In the genomic region with DNA sequence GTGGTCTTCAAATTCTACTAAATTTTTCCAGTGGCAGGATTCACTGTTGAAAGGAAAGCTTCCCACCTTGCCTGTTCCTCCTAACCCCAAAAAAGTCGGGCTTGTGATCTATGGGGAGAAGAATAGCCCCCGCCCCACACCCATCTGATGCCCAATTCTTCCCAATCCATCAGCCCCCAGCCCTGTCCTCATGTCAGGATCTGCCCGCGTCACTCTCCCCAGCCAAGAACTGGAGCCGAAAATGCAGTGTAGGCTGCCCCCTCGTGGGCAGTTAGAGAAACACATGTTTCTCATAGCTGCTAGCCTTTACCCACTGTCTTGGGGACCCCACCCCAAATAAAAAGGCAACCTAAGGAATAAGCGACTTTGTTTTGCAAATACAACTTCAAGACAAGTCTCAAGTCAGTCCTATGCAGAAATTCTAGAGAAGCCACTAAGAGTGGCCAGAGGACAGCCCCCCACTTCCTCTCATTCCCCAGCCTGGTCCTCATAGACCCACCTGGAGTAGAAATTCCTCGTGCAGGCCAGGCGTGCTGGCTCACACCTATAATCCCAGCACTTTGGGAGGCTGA, we compare ENCODE assay signal across 9 cellular contexts. TPM values are rescaled to one million over a fixed set of nuclear protein-coding genes. Genes with fewer than 3 reads are reported as not detected.
DNase-seq lines count a peak whose midpoint lies in the region; ATAC-seq and TF ChIP-seq lines count a peak whose summit lies in the region.
"Had no signal": no experiment of that assay in that cellular context is flagged by ENCODE, and none has a peak within 500 bp of the region (broad histone marks: within the 10 kb centered on the region; RNA-seq: fewer than 3 reads in every experiment).

No MANE protein-coding gene starts in this region.

- H3K4ac ChIP-seq in mesenchymal stem cell (ENCODE audit: low read depth in 1 of 2, low read length in 2 of 2): no peak overlapping the region

- H3K9me3 ChIP-seq in effector memory CD4-positive, alpha-beta T cell (ENCODE audit: control insufficient read depth, low read length): no peaks in the 10 kb centered on the region
- H3K9me3 ChIP-seq in mesenchymal stem cell (ENCODE audit: control insufficient read depth, low read length) (no peaks in the 10 kb centered on the region), thyroid gland (no peaks in the 10 kb centered on the region)

- H3K4me1 ChIP-seq in effector memory CD4-positive, alpha-beta T cell (ENCODE audit: control insufficient read depth, insufficient read depth, low read length, poor library complexity, severe bottlenecking): peaks cover 20% of the 10 kb centered on the region
- H3K4me1 ChIP-seq in mesenchymal stem cell (ENCODE audit: control insufficient read depth, insufficient read depth, low read depth, low read length) (peaks cover 9% of the 10 kb centered on the region), thyroid gland (peaks cover 0 to 8% of the 10 kb centered on the region in 2 donors)

- no peaks in the 10 kb centered on the region for H3K36me3 Mint-ChIP-seq in activated CD4-positive, alpha-beta T cell treated with anti-CD3 and anti-CD28 coated beads for 36 hours (ENCODE audit: low read depth)

- no peak overlapping the region for H3K27ac Mint-ChIP-seq in activated CD4-positive, alpha-beta T cell treated with anti-CD3 and anti-CD28 coated beads for 36 hours

- no peaks in the 10 kb centered on the region for H3K27me3 ChIP-seq in effector memory CD4-positive, alpha-beta T cell (replicated peaks; ENCODE audit: control insufficient read depth, insufficient read depth, low read length, poor library complexity, severe bottlenecking)
- H3K27me3 ChIP-seq in mesenchymal stem cell (ENCODE audit: control insufficient read depth in 1 of 2, insufficient read depth in 1 of 2, low read length in 2 of 2): peaks cover 24 to 32% of the 10 kb centered on the region in 2 experiments
- no peaks in the 10 kb centered on the region for H3K27me3 ChIP-seq in thyroid gland

- ATAC-seq in activated CD4-positive, alpha-beta T cell treated with anti-CD3 and anti-CD28 coated beads for 36 hours: peak; percentile 45
- ATAC-seq in HG03097 (IDR thresholded peaks at IDR 0.05; ENCODE audit: low FRiP score, unreplicated experiment): no peak

- H2AFZ ChIP-seq in mesenchymal stem cell (ENCODE audit: low read depth, low read length): no peak overlapping the region

- H3K4me1 Mint-ChIP-seq in activated CD4-positive, alpha-beta T cell treated with anti-CD3 and anti-CD28 coated beads for 36 hours: peaks cover 20% of the 10 kb centered on the region

- intact Hi-C loops in activated CD4-positive, alpha-beta T cell treated with anti-CD3 and anti-CD28 coated beads for 36 hours (cut with DNase I, micrococcal nuclease): loop anchor here (1.0 to 5.0 kb wide), 3 partner anchors 134 to 397 kb away; no protein-coding TSS in a partner anchor
- intact Hi-C loops in thyroid gland (cut with DNase I): loop anchor here (2.0 kb wide), 2 partner anchors 72 to 134 kb away; partner anchors contain the start of gene EDC3

- H3K27ac ChIP-seq in effector memory CD4-positive, alpha-beta T cell (ENCODE audit: insufficient read depth, low read length, poor library complexity, severe bottlenecking): no peak overlapping the region
- H3K27ac ChIP-seq in mesenchymal stem cell (ENCODE audit: low read length, poor library complexity, severe bottlenecking): no peak overlapping the region
- H3K27ac ChIP-seq in thyroid gland: no peak overlapping the region

- H3K9me3 Mint-ChIP-seq in activated CD4-positive, alpha-beta T cell treated with anti-CD3 and anti-CD28 coated beads for 36 hours (ENCODE audit: low read depth): no peaks in the 10 kb centered on the region

- no peaks in the 10 kb centered on the region for H3K36me3 ChIP-seq in effector memory CD4-positive, alpha-beta T cell (ENCODE audit: control insufficient read depth, insufficient read depth, low read length)
- no peaks in the 10 kb centered on the region for H3K36me3 ChIP-seq in mesenchymal stem cell (ENCODE audit: control insufficient read depth in 1 of 2, insufficient read depth in 2 of 2, low read depth in 1 of 2, low read length in 2 of 2)
- no peaks in the 10 kb centered on the region for H3K36me3 ChIP-seq in thyroid gland

- H3K79me1 ChIP-seq in mesenchymal stem cell (replicated peaks; ENCODE audit: low read length, poor library complexity, severe bottlenecking): no peaks in the 10 kb centered on the region

- no peak overlapping the region for H2BK15ac ChIP-seq in mesenchymal stem cell (ENCODE audit: low read depth, poor library complexity, severe bottlenecking)

- no peak overlapping the region for H2BK5ac ChIP-seq in mesenchymal stem cell (ENCODE audit: low read depth, low read length, poor library complexity, severe bottlenecking)

- no peak overlapping the region for H3K23ac ChIP-seq in mesenchymal stem cell (ENCODE audit: low read length in 2 of 2)

- no peak overlapping the region for H4K91ac ChIP-seq in mesenchymal stem cell (ENCODE audit: low read length)

- no peak overlapping the region for H4K8ac ChIP-seq in mesenchymal stem cell (ENCODE audit: low read length)

- H3K4me2 ChIP-seq in mesenchymal stem cell (ENCODE audit: low read length, poor library complexity, severe bottlenecking): no peak overlapping the region

- H3K27me3 Mint-ChIP-seq in activated CD4-positive, alpha-beta T cell treated with anti-CD3 and anti-CD28 coated beads for 36 hours: peaks cover 2% of the 10 kb centered on the region

- CTCF ChIA-PET in AG04449 (lab: Yijun Ruan, JAX): interaction anchor here (0.7 to 33.5 kb wide), 63 partner anchors 10 to 440 kb away, joined by 3 to 1672 read pairs (median 5); partner anchors contain the start of genes ARID3B, CLK3, CPLX3 and CSK
- CTCF ChIA-PET in activated CD4-positive, alpha-beta T cell treated with anti-CD3 and anti-CD28 coated beads for 36 hours (lab: Charles Lee): interaction anchor here (0.5 to 20.2 kb wide), 45 partner anchors 10 to 906 kb away, joined by 3 to 743 read pairs (median 4); partner anchors contain the start of genes CSK, CYP1A1, FAM219B and ULK3

- WGBS in mesenchymal stem cell: 4% methylated on average over 9 of the region's 9 CpGs
- WGBS in thyroid gland, 2 donors: 1 to 4% methylated on average over 9 of the region's 9 CpGs

- no peak overlapping the region for H2AK5ac ChIP-seq in mesenchymal stem cell (ENCODE audit: low read length, severe bottlenecking)

- H3K9ac ChIP-seq in mesenchymal stem cell (ENCODE audit: low read length): peak overlapping the region; percentile 62

- no peak overlapping the region for H2BK120ac ChIP-seq in mesenchymal stem cell (ENCODE audit: low read depth, low read length)

- no peak overlapping the region for H2BK12ac ChIP-seq in mesenchymal stem cell (ENCODE audit: low read length in 2 of 2)

- no peak for TF ChIP-seq POLR2A in thyroid gland (IDR thresholded peaks at IDR 0.05)

- DNase-seq in AG04449 (ENCODE audit: low read depth, low spot score) (no peak), NCI-H2171 (lab: John Stamatoyannopoulos, UW) (peak; percentile 25), mesenchymal stem cell (peak; percentile 67), thyroid gland (peak; percentile 67 to 74)
- peak; percentile 83 for DNase-seq in activated CD4-positive, alpha-beta T cell treated with anti-CD3 and anti-CD28 coated beads for 36 hours
- peak in 2 of 3 donors; percentile 48 to 59 for DNase-seq in effector memory CD4-positive, alpha-beta T cell

- H3K18ac ChIP-seq in mesenchymal stem cell (ENCODE audit: low read depth in 1 of 2, low read length in 2 of 2): no peak overlapping the region

- POLR2A ChIA-PET in AG04449 (lab: Yijun Ruan, JAX): interaction anchor here (1.0 kb wide), 2 partner anchors 134 to 138 kb away, joined by 3 to 7 read pairs; no protein-coding TSS in a partner anchor
- POLR2A ChIA-PET in activated CD4-positive, alpha-beta T cell treated with anti-CD3 and anti-CD28 coated beads for 36 hours (lab: Charles Lee): interaction anchor here (0.6 to 1.1 kb wide), 3 partner anchors 20 to 135 kb away, joined by 3 to 4 read pairs (median 3); no protein-coding TSS in a partner anchor

- TF ChIP-seq CTCF in AG04449 (IDR thresholded peaks at IDR 0.05; ENCODE audit: insufficient read depth, low read length, missing control alignments): peak; percentile 75
- peak; percentile 78 for TF ChIP-seq CTCF in GM12872 (IDR thresholded peaks at IDR 0.05; ENCODE audit: insufficient read depth, low read depth, low read length)
- peak; percentile 42 to 87 (median 76) for TF ChIP-seq CTCF in thyroid gland (IDR thresholded peaks at IDR 0.05)

- H3K4me3 Mint-ChIP-seq in activated CD4-positive, alpha-beta T cell treated with anti-CD3 and anti-CD28 coated beads for 36 hours: no peak overlapping the region

- H3K4me3 ChIP-seq in AG04449 (ENCODE audit: low read depth, low read length) (peak overlapping the region; percentile 25), mesenchymal stem cell (ENCODE audit: insufficient read depth in 1 of 2, low read depth in 1 of 2, low read length in 2 of 2) (peak overlapping the region in 1 of 2 experiments; percentile 54), thyroid gland (replicated peaks in 1 of 3) (no peak overlapping the region)
- H3K4me3 ChIP-seq in effector memory CD4-positive, alpha-beta T cell (ENCODE audit: insufficient read depth, low read depth, low read length, poor library complexity, severe bottlenecking): no peak overlapping the region

- H3K14ac ChIP-seq in mesenchymal stem cell (ENCODE audit: low read length in 2 of 2): no peak overlapping the region

RNA-seq across cellular contexts. Expression of gene CSK, which starts 13.0 kb away (rescaled TPM):
- 100 to 1,000 TPM; 229 to 272 TPM for total RNA-seq in activated CD4-positive, alpha-beta T cell treated with anti-CD3 and anti-CD28 coated beads for 36 hours
- polyA plus RNA-seq in mesenchymal stem cell (2013, experiment 1 of 2): 35.8 TPM
- 38.5 TPM for polyA plus RNA-seq in mesenchymal stem cell (2013, experiment 2 of 2)
- 10 to 100 TPM; 18.2 to 24.3 (median 20.3) TPM for total RNA-seq in thyroid gland

RNA-seq across cellular contexts. Expression of gene CYP1A2, which starts 20.2 kb away (rescaled TPM):
- total RNA-seq in activated CD4-positive, alpha-beta T cell treated with anti-CD3 and anti-CD28 coated beads for 36 hours: not detected
- not detected for polyA plus RNA-seq in mesenchymal stem cell (2013, experiment 1 of 2)
- polyA plus RNA-seq in mesenchymal stem cell (2013, experiment 2 of 2): not detected
- total RNA-seq in thyroid gland: 1 to 10 TPM; 1.3 to 9.9 (median 2.9) TPM
- total RNA-seq: mononuclear cell had no signal

RNA-seq across cellular contexts. Expression of gene CYP1A1, which starts 43.5 kb away (rescaled TPM):
- 1 to 10 TPM; 2.0 to 2.2 TPM for total RNA-seq in activated CD4-positive, alpha-beta T cell treated with anti-CD3 and anti-CD28 coated beads for 36 hours
- polyA plus RNA-seq in mesenchymal stem cell (2013, experiment 1 of 2): 0.11 TPM
- 0.15 TPM for polyA plus RNA-seq in mesenchymal stem cell (2013, experiment 2 of 2)
- total RNA-seq in thyroid gland: under 1 TPM in 2 of 4 donors, not detected in 2; 0.54 to 0.78 TPM
- total RNA-seq: mononuclear cell had no signal

RNA-seq across cellular contexts. Expression of gene LMAN1L, which starts 43.8 kb away (rescaled TPM):
- total RNA-seq in activated CD4-positive, alpha-beta T cell treated with anti-CD3 and anti-CD28 coated beads for 36 hours: under 1 TPM in 1 of 2 experiments, not detected in 1; 0.25 TPM
- not detected for polyA plus RNA-seq in mesenchymal stem cell (2013, experiment 1 of 2)
- not detected for polyA plus RNA-seq in mesenchymal stem cell (2013, experiment 2 of 2)
- total RNA-seq in thyroid gland: 1 to 10 TPM in 1 of 4 donors, not detected in 3; 3.5 TPM

RNA-seq across cellular contexts. Expression of gene CPLX3, which starts 57.6 kb away (rescaled TPM):
- total RNA-seq in activated CD4-positive, alpha-beta T cell treated with anti-CD3 and anti-CD28 coated beads for 36 hours: under 1 TPM in 1 of 2 experiments, not detected in 1; 0.11 TPM
- polyA plus RNA-seq in mesenchymal stem cell (2013, experiment 1 of 2): not detected
- polyA plus RNA-seq in mesenchymal stem cell (2013, experiment 2 of 2): not detected
- total RNA-seq in thyroid gland: not detected
- total RNA-seq: mononuclear cell had no signal

Comparison
In these comparisons a context has a peak if more than half of its experiments do, and no peak if none do; other contexts are left out.
1. RNA of gene CSK, which starts 13.0 kb away (total RNA-seq): 229 to 272 TPM in activated CD4-positive, alpha-beta T cell treated with anti-CD3 and anti-CD28 coated beads for 36 hours; 18.2 to 24.3 TPM in thyroid gland; every median in the first group is over 4 times any median in the second.
2. Peak in every context shown above with its lines, with median percentiles within 50 percentile points of each other: CTCF ChIP-seq.